ENCODE assay signal across 14 cellular contexts in the genomic region with DNA sequence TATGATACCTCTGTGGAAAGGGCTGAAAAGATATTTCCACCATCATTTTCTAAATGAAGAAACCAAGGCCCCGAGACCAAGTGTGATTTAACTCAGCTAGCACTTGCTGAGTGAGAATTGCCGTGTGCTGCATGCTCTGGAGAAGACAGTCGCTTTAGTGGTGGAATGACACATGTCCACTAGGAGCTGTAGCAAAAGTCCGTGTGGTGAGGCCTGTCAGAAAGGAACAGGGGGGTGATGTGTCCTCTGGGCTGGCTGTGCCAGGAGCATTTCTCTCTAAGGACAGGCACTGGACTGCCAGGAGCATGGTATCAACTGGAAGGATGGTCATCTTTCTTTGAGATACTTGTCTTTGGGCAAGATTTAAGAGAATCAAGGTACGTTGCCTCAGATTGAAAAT.
"Had no signal": no experiment of that assay in that cellular context is flagged by ENCODE, and none has a peak within 500 bp of the region (broad histone marks: within the 10 kb centered on the region; RNA-seq: fewer than 3 reads in every experiment).

No MANE protein-coding gene starts in this region.

- H3K36me3 ChIP-seq: ovary had no signal

- H3K9me3 Mint-ChIP-seq: activated naive CD4-positive, alpha-beta T cell treated with anti-CD3 and anti-CD28 coated beads, Interleukin-2, amount 50 U/mL, for 72 hours; dendritic cell treated with granulocyte-macrophage colony-stimulating factor and Interleukin-4, amounts not matched to agents 40 ng/mL and 50 ng/mL, for 4 days; neural crest cell had no signal

- H3K27me3 Mint-ChIP-seq: dendritic cell treated with granulocyte-macrophage colony-stimulating factor and Interleukin-4, amounts not matched to agents 40 ng/mL and 50 ng/mL, for 4 days had no signal

- H3K4me3 ChIP-seq: ovary had no signal

- H3K9me3 ChIP-seq: ovary had no signal

- DNase-seq: activated CD4-positive, alpha-beta T cell treated with anti-CD3 and anti-CD28 coated beads, Interleukin-2, amount 50 U/mL, for 4 hours; activated effector memory CD4-positive, alpha-beta T cell treated with anti-CD3 and anti-CD28 coated beads, Interleukin-2, amount 50 U/mL, for 16 hours; activated T-cell treated with anti-CD3 and anti-CD28 coated beads, Interleukin-2, amount 50 U/mL, for 1 hour; amniotic stem cell; cerebellar nuclear complex; left colon; mesenchymal stem cell; ovary; stimulated activated CD4-positive, alpha-beta T cell treated with anti-CD3 and anti-CD28 coated beads, Interleukin-4, amount 100 ng/mL, for 1 hour; stimulated activated CD8-positive, alpha-beta memory T cell treated with anti-CD3 and anti-CD28 coated beads, Interleukin-4, amount 100 ng/mL, for 48 hours; stimulated activated naive CD8-positive, alpha-beta T cell treated with anti-CD3 and anti-CD28 coated beads, Interleukin-15, Interleukin-2, amounts not matched to agents 100 U/mL and 50 U/mL, for 24 hours had no signal

- H3K27ac Mint-ChIP-seq: activated naive CD4-positive, alpha-beta T cell treated with anti-CD3 and anti-CD28 coated beads, Interleukin-2, amount 50 U/mL, for 72 hours; dendritic cell treated with granulocyte-macrophage colony-stimulating factor and Interleukin-4, amounts not matched to agents 40 ng/mL and 50 ng/mL, for 4 days had no signal

- H3K27ac ChIP-seq: ovary had no signal

- ATAC-seq: activated naive CD4-positive, alpha-beta T cell treated with anti-CD3 and anti-CD28 coated beads, Interleukin-2, amount 50 U/mL, for 72 hours; left colon; stimulated activated naive CD8-positive, alpha-beta T cell treated with anti-CD3 and anti-CD28 coated beads, Interleukin-15, Interleukin-2, amounts not matched to agents 100 U/mL and 50 U/mL, for 24 hours had no signal

- H3K4me3 Mint-ChIP-seq: dendritic cell treated with granulocyte-macrophage colony-stimulating factor and Interleukin-4, amounts not matched to agents 40 ng/mL and 50 ng/mL, for 4 days; neural crest cell had no signal

- H3K27me3 ChIP-seq: ovary had no signal
